Comparison of ENCODE assay signal across 8 cellular contexts in the genomic region with DNA sequence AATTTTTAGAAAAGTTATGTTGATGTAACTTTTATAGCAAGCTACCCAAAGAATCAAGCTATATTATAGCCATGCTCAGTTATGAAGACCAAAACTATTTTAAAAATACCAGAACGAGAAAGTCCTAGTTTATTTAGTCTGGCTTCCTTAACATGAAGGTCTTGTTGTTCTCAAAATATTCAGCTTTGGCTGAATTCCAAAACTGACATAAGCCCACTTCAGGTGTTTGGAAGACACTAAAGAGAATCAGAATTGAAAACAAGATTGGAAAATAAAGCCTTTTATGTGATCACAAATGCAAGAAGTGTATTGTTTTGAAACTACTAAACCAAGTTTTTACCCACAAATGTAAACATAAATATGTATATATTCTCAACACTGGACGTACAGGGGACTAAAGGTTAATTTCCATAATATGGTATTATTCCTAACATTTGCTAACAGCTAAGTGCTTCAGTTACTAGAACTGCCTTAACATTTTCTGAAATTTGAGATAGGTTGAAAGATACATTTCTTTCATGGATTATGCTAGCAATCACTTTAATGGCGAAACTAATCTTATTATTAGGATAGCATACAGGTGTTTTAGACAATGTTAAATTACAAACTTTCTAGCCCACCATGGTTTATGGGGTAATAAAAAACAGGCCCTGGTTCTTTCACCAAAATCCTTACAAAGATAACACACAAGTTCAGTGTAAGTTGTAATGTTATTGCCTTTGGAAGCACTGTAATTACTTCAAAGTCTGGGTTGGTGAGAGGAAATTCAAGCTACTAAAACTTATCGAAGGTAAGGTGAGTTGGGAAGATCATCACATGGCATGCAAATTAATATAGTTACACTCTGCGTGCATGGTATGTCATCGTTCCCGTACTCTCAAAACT. TPM values are rescaled to one million over a fixed set of nuclear protein-coding genes. Genes with fewer than 3 reads are reported as not detected.
DNase-seq lines count a peak whose midpoint lies in the region; ATAC-seq, FAIRE-seq and TF ChIP-seq lines count a peak whose summit lies in the region.

No MANE protein-coding gene starts in this region.

- DNase-seq in GM19239 (ENCODE audit: insufficient read length, low spot score) (no peak), RWPE1 (ENCODE audit: low spot score) (no peak), fibroblast of lung (ENCODE audit: low read depth in 2 of 2) (peak in 1 of 2 donors; percentile 28), gastrocnemius medialis (no peak)

- no peaks in the 10 kb centered on the region for H3K27me3 ChIP-seq in fibroblast of lung (ENCODE audit: control insufficient read depth, insufficient read depth, low read length)
- no peaks in the 10 kb centered on the region for H3K27me3 ChIP-seq in gastrocnemius medialis

- H3K27ac ChIP-seq in RWPE1 (peak overlapping the region; percentile 89), fibroblast of lung (ENCODE audit: insufficient read depth, low read length) (peak overlapping the region; percentile 81), gastrocnemius medialis (peak overlapping the region; percentile 89 to 97 (median 93))

- intact Hi-C loops in gastrocnemius medialis (cut with DNase I; ENCODE audit: low total_unique reads), result no loop called here

- TF ChIP-seq POLR2A in gastrocnemius medialis (IDR thresholded peaks at IDR 0.05), result no peak

- H3K9me3 ChIP-seq in fibroblast of lung (ENCODE audit: control insufficient read depth, insufficient read depth, low read depth, low read length) (no peaks in the 10 kb centered on the region), gastrocnemius medialis (no peaks in the 10 kb centered on the region)

- FAIRE-seq in GM19239 (lab: Jason Lieb, UNC), result peak; percentile 39

- CTCF ChIA-PET in RWPE1 (lab: Yijun Ruan, JAX), result interaction anchor here (0.6 to 2.6 kb wide), 5 partner anchors 65 to 718 kb away, joined by 3 to 117 read pairs (median 3); no protein-coding TSS in a partner anchor

- H3K4me2 ChIP-seq in fibroblast of lung (ENCODE audit: extremely low read depth, insufficient read depth, low read length), result peak overlapping the region; percentile 89

- peaks cover 55% of the 10 kb centered on the region for H3K79me2 ChIP-seq in fibroblast of lung (ENCODE audit: control insufficient read depth, insufficient read depth, low read length)

- no peaks in the 10 kb centered on the region for H4K20me1 ChIP-seq in fibroblast of lung (ENCODE audit: control insufficient read depth, extremely low read depth, insufficient read depth, low read length)

- H3K36me3 ChIP-seq in fibroblast of lung (ENCODE audit: control insufficient read depth, insufficient read depth, low read length), result no peaks in the 10 kb centered on the region
- H3K36me3 ChIP-seq in gastrocnemius medialis, result no peaks in the 10 kb centered on the region

- POLR2A ChIA-PET in RWPE1 (lab: Yijun Ruan, JAX; ENCODE audit: low non-redundant PET), result no interaction called here

- in situ Hi-C loops in gastrocnemius medialis (cut with MboI; ENCODE audit: low sequenced_read_pairs in 4 of 4), result loop anchor here (5.0 to 10.0 kb wide), 3 partner anchors 143 to 148 kb away; no protein-coding TSS in a partner anchor

- ATAC-seq in gastrocnemius medialis, result no peak
- ATAC-seq in HG03520 (IDR thresholded peaks at IDR 0.05; ENCODE audit: unreplicated experiment), result no peak
- ATAC-seq in HG03280 (IDR thresholded peaks at IDR 0.05; ENCODE audit: unreplicated experiment), result no peak
- no peak for ATAC-seq in HG02981 (IDR thresholded peaks at IDR 0.05; ENCODE audit: unreplicated experiment)
- ATAC-seq in GM21515 (IDR thresholded peaks at IDR 0.05; ENCODE audit: unreplicated experiment), result no peak

- peak overlapping the region; percentile 32 for H3K9ac ChIP-seq in fibroblast of lung (ENCODE audit: insufficient read depth, low read length)

- no peak for TF ChIP-seq CTCF in RWPE1 (conservative IDR thresholded peaks at IDR 0.05; ENCODE audit: low read depth)
- no peak for TF ChIP-seq CTCF in fibroblast of lung (conservative IDR thresholded peaks at IDR 0.05 in 1 of 2, IDR thresholded peaks at IDR 0.05 in 1 of 2; ENCODE audit: low read depth in 1 of 2, low read length in 2 of 2)
- no peak for TF ChIP-seq CTCF in gastrocnemius medialis (IDR thresholded peaks at IDR 0.05 in 4 of 5, conservative IDR thresholded peaks at IDR 0.05 in 1 of 5)

- H2AFZ ChIP-seq in fibroblast of lung (ENCODE audit: low read length), result no peak overlapping the region

- peaks cover 15% of the 10 kb centered on the region for H3K4me1 ChIP-seq in fibroblast of lung (ENCODE audit: control insufficient read depth, extremely low read depth, insufficient read depth, low read length)
- peaks cover 15 to 31% of the 10 kb centered on the region in 2 donors for H3K4me1 ChIP-seq in gastrocnemius medialis

- H3K4me3 ChIP-seq in fibroblast of lung (replicated peaks in 1 of 4; ENCODE audit: control extremely low read depth in 1 of 4, insufficient read depth in 1 of 4, low read depth in 3 of 4, low read length in 4 of 4) (peak overlapping the region; percentile 51 to 93 (median 87)), gastrocnemius medialis (peak overlapping the region; percentile 69 to 98 (median 84))

RNA-seq across cellular contexts. Expression of a gene that starts 1.6 kb away (rescaled TPM):
- total RNA-seq in fibroblast of lung (45.2 and 62.6 TPM in 2 replicates), gastrocnemius medialis (10 to 100 TPM in 1 of 4 donors, 1 to 10 TPM in 3; 2.9 to 46.9 (median 4.9) TPM)
- 10.9 and 20.4 TPM in 2 replicates for polyA plus RNA-seq in fibroblast of lung
- 9.7 and 20.1 TPM in 2 replicates for polyA plus RNA-seq in fibroblast of lung (2012)
- 3.1 and 7.1 TPM in 2 replicates for polyA minus RNA-seq in fibroblast of lung (ENCODE audit: low replicate concordance)

RNA-seq across cellular contexts. Expression of a gene that starts 31.7 kb away (rescaled TPM):
- total RNA-seq in fibroblast of lung, result 8.7 and 18.0 TPM in 2 replicates
- 9.3 and 10.2 TPM in 2 replicates for polyA plus RNA-seq in fibroblast of lung
- 5.6 and 6.1 TPM in 2 replicates for polyA plus RNA-seq in fibroblast of lung (2012)
- polyA minus RNA-seq in fibroblast of lung (ENCODE audit: low replicate concordance), result 1.4 and 5.9 TPM in 2 replicates
- 10 to 100 TPM in 1 of 4 donors, 1 to 10 TPM in 2, under 1 TPM in 1; 0.32 to 10.6 (median 6.0) TPM for total RNA-seq in gastrocnemius medialis
